Comparison of ENCODE assay signal across 20 cellular contexts in the genomic region with DNA sequence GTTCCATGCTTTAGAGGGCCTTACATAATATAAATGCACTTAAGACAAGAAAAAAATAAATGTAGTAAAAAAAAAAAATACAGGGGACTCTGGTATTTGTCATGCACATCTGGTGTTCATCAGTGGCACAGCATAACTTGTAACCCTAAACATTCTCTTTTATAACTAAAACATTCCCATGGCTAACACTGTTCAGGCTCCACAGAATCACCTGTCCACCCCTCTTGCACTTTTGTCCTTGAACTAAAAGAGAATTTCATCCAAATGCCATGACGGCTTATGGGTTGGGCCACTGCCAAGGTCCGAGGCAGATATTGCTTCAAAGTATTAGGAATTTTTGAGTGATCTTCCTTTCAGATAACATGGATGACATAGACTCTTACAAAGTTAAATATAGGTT. TPM values are rescaled to one million over a fixed set of nuclear protein-coding genes. Genes with fewer than 3 reads are reported as not detected.
"Had no signal": no experiment of that assay in that cellular context is flagged by ENCODE, and none has a peak within 500 bp of the region (broad histone marks: within the 10 kb centered on the region; RNA-seq: fewer than 3 reads in every experiment).

No MANE protein-coding gene starts in this region.

- H3K36me3 ChIP-seq: heart left ventricle, left ventricle myocardium inferior, ovary, right atrium auricular region, tibial artery, vagina, WERI-Rb-1 had no signal

- H3K9me3 ChIP-seq: heart left ventricle, left ventricle myocardium inferior, ovary, right atrium auricular region, tibial artery, vagina had no signal

- H3K27me3 ChIP-seq: heart left ventricle, ovary, right atrium auricular region, tibial artery, vagina had no signal

- H3K27ac ChIP-seq: heart left ventricle, left ventricle myocardium inferior, ovary, right atrium auricular region, tibial artery, vagina, WERI-Rb-1 had no signal

- ATAC-seq: activated CD4-positive, alpha-beta T cell treated with anti-CD3 and anti-CD28 coated beads for 36 hours; activated naive CD8-positive, alpha-beta T cell treated with anti-CD3 and anti-CD28 coated beads, Interleukin-2, amount 50 U/mL, for 24 hours; effector memory CD8-positive, alpha-beta T cell; heart left ventricle; stimulated activated memory B cell treated with anti-CD40 and anti-IgM and Interleukin-4, amounts not matched to agents 10 μg/mL and 1 μg/mL and 100 μg/mL, for 72 hours; T-cell had no signal

- DNase-seq: activated CD4-positive, alpha-beta memory T cell treated with anti-CD3 and anti-CD28 coated beads, Interleukin-2, amount 10 ng/mL, durations not matched to agents 7 days and 5 days; activated CD4-positive, alpha-beta T cell treated with anti-CD3 and anti-CD28 coated beads for 36 hours; activated CD8-positive, alpha-beta memory T cell treated with anti-CD3 and anti-CD28 coated beads, Interleukin-2, amount 50 U/mL, for 4 hours; activated naive CD4-positive, alpha-beta T cell; activated naive CD8-positive, alpha-beta T cell treated with anti-CD3 and anti-CD28 coated beads, Interleukin-2, amount 50 U/mL, for 24 hours; central memory CD4-positive, alpha-beta T cell; effector memory CD8-positive, alpha-beta T cell; erythroblast; heart left ventricle; islet precursor cell; left ventricle myocardium inferior; ovary; small intestine; T-cell; T1000; tibial artery; WERI-Rb-1 had no signal

- H3K4me1 ChIP-seq: left ventricle myocardium inferior, right atrium auricular region, tibial artery, vagina had no signal

- H3K4me3 ChIP-seq: heart left ventricle, left ventricle myocardium inferior, ovary, right atrium auricular region, tibial artery, vagina had no signal

RNA-seq across cellular contexts. Expression of a gene that starts 25.7 kb away (rescaled TPM):
- total RNA-seq: activated CD4-positive, alpha-beta memory T cell treated with anti-CD3 and anti-CD28 coated beads, Interleukin-2, amount 10 ng/mL, durations not matched to agents 7 days and 5 days had no signal
